ENCODE assay signal across 1 cellular context in the genomic region with DNA sequence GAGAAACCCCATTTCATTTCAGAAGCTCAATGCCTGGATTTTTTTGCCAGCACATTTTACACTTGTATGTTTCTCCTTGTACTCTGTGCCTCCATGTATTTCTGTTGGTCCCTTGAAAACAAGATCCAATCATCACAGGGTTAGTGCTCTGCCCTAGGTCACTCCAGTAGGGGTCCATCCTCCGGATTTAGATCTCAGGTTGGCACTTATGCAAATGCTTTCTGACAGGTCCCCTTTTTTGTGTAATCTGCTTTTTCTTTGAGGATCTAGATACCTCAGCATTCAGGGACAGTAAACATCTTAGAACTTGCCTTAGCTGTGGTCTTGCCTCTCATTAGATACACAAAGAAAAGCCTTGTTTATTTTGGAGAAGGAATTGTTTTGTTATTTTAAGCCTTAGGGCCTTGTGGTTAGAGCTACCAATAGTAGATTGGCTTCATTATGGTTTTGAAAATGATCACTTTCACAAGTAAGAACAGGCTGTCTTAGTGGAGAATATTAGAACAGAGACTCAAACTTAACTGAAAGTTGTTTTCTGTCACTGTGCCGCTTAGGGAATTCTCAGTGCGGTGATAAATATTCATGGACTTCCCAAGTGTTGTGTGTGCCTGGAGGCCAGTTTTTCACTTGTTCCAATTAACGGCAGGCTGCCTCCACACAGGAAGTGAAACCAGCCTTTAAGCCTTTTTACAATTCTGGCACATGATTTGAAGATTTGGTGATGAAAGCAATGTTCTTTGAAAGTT.
TF ChIP-seq lines count a peak whose summit lies in the region.

No MANE protein-coding gene starts in this region.

TF ChIP-seq in SK-N-SH treated with all-trans-retinoic acid at 6 μM for 48 hours, 23 proteins besides CTCF, POLR2A, EP300 and RAD21 (continued from another document):
- TF ChIP-seq, protein P1, sequence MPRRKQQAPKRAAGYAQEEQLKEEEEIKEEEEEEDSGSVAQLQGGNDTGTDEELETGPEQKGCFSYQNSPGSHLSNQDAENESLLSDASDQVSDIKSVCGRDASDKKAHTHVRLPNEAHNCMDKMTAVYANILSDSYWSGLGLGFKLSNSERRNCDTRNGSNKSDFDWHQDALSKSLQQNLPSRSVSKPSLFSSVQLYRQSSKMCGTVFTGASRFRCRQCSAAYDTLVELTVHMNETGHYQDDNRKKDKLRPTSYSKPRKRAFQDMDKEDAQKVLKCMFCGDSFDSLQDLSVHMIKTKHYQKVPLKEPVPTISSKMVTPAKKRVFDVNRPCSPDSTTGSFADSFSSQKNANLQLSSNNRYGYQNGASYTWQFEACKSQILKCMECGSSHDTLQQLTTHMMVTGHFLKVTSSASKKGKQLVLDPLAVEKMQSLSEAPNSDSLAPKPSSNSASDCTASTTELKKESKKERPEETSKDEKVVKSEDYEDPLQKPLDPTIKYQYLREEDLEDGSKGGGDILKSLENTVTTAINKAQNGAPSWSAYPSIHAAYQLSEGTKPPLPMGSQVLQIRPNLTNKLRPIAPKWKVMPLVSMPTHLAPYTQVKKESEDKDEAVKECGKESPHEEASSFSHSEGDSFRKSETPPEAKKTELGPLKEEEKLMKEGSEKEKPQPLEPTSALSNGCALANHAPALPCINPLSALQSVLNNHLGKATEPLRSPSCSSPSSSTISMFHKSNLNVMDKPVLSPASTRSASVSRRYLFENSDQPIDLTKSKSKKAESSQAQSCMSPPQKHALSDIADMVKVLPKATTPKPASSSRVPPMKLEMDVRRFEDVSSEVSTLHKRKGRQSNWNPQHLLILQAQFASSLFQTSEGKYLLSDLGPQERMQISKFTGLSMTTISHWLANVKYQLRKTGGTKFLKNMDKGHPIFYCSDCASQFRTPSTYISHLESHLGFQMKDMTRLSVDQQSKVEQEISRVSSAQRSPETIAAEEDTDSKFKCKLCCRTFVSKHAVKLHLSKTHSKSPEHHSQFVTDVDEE (CRISPR knock-in tag; IDR thresholded peaks at IDR 0.05), result no peak
- no peak for TF ChIP-seq SNAI2 (CRISPR knock-in tag; IDR thresholded peaks at IDR 0.05)
- no peak for TF ChIP-seq GLIS3 (CRISPR knock-in tag; IDR thresholded peaks at IDR 0.05)
- TF ChIP-seq TOX (CRISPR knock-in tag; IDR thresholded peaks at IDR 0.05; ENCODE audit: borderline replicate concordance), result no peak
- TF ChIP-seq, protein P2, sequence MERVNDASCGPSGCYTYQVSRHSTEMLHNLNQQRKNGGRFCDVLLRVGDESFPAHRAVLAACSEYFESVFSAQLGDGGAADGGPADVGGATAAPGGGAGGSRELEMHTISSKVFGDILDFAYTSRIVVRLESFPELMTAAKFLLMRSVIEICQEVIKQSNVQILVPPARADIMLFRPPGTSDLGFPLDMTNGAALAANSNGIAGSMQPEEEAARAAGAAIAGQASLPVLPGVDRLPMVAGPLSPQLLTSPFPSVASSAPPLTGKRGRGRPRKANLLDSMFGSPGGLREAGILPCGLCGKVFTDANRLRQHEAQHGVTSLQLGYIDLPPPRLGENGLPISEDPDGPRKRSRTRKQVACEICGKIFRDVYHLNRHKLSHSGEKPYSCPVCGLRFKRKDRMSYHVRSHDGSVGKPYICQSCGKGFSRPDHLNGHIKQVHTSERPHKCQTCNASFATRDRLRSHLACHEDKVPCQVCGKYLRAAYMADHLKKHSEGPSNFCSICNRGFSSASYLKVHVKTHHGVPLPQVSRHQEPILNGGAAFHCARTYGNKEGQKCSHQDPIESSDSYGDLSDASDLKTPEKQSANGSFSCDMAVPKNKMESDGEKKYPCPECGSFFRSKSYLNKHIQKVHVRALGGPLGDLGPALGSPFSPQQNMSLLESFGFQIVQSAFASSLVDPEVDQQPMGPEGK (CRISPR knock-in tag; IDR thresholded peaks at IDR 0.05; ENCODE audit: borderline replicate concordance), result no peak
- TF ChIP-seq ZNF8 (CRISPR knock-in tag; IDR thresholded peaks at IDR 0.05), result no peak
